19 cellular contexts compared by ENCODE assay signal in the genomic region with DNA sequence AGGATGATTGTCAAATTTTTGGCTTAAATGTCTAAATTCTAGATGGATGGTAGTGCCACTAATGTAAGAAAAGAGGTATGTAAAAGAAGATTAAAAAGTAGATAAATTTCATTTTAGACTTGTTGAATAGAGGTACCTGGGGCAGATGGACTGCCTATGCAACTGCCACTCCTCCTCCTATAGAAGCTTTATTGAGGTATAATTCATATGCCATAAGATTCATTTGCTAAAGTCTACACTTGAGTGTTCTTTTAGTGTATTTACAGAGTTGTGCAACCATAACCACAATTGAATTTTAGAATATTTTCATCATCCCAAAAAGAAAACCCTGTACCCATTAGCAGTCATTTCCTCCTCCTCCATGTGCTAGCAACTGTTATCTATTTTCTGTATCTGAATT.
"Had no signal": no experiment of that assay in that cellular context is flagged by ENCODE, and none has a peak within 500 bp of the region (broad histone marks: within the 10 kb centered on the region; RNA-seq: fewer than 3 reads in every experiment).

No MANE protein-coding gene starts in this region.

- H3K36me3 Mint-ChIP-seq: activated CD4-positive, alpha-beta memory T cell treated with anti-CD3 and anti-CD28 coated beads for 36 hours; activated naive CD8-positive, alpha-beta T cell treated with anti-CD3 and anti-CD28 coated beads for 36 hours had no signal

- H3K9me3 ChIP-seq: psoas muscle, stomach had no signal

- H3K4me3 ChIP-seq: dorsolateral prefrontal cortex, psoas muscle, skin epidermis, stomach had no signal

- H3K27me3 ChIP-seq: stomach had no signal

- H3K4me1 Mint-ChIP-seq: activated B cell treated with CpG ODN at 0.5 μM for 24 hours; activated naive CD8-positive, alpha-beta T cell treated with anti-CD3 and anti-CD28 coated beads for 36 hours had no signal

- H3K9me3 Mint-ChIP-seq: activated B cell treated with CpG ODN at 0.5 μM for 24 hours; activated CD4-positive, alpha-beta memory T cell treated with anti-CD3 and anti-CD28 coated beads for 36 hours; activated naive CD8-positive, alpha-beta T cell treated with anti-CD3 and anti-CD28 coated beads for 36 hours; type B pancreatic cell had no signal

- H3K4me3 Mint-ChIP-seq: activated B cell treated with CpG ODN at 0.5 μM for 24 hours; activated CD4-positive, alpha-beta memory T cell treated with anti-CD3 and anti-CD28 coated beads for 36 hours; activated naive CD8-positive, alpha-beta T cell treated with anti-CD3 and anti-CD28 coated beads for 36 hours; type B pancreatic cell had no signal

- ATAC-seq: left lobe of liver, psoas muscle, right cardiac atrium had no signal

- H3K27ac Mint-ChIP-seq: activated B cell treated with CpG ODN at 0.5 μM for 24 hours; activated CD4-positive, alpha-beta memory T cell treated with anti-CD3 and anti-CD28 coated beads for 36 hours; activated naive CD8-positive, alpha-beta T cell treated with anti-CD3 and anti-CD28 coated beads for 36 hours had no signal

- H3K4me1 ChIP-seq: psoas muscle, stomach had no signal

- H3K27me3 Mint-ChIP-seq: activated B cell treated with CpG ODN at 0.5 μM for 24 hours; activated CD4-positive, alpha-beta memory T cell treated with anti-CD3 and anti-CD28 coated beads for 36 hours; activated naive CD8-positive, alpha-beta T cell treated with anti-CD3 and anti-CD28 coated beads for 36 hours; type B pancreatic cell had no signal

- H3K27ac ChIP-seq: dorsolateral prefrontal cortex, psoas muscle, skin epidermis, stomach had no signal

- DNase-seq: activated B cell treated with CpG ODN at 0.5 μM for 24 hours; activated CD4-positive, alpha-beta memory T cell treated with anti-CD3 and anti-CD28 coated beads for 36 hours; activated CD4-positive, alpha-beta T cell treated with anti-CD3 and anti-CD28 coated beads for 4 hours; activated naive CD4-positive, alpha-beta T cell; activated naive CD8-positive, alpha-beta T cell treated with anti-CD3 and anti-CD28 coated beads for 36 hours; activated T-cell treated with anti-CD3 and anti-CD28 coated beads for 4 hours; amygdala; central memory CD4-positive, alpha-beta T cell; dorsolateral prefrontal cortex; hypothalamus; midbrain; psoas muscle; right cardiac atrium; stimulated activated CD4-positive, alpha-beta T cell treated with anti-CD3 and anti-CD28 coated beads, Interleukin-15, amount 100 ng/mL, for 24 hours; stimulated activated CD4-positive, alpha-beta T cell treated with anti-CD3 and anti-CD28 coated beads, Interleukin-4, amount 100 ng/mL, for 1 hour; stomach had no signal
